ENCODE assay signal across 12 cellular contexts in the genomic region with DNA sequence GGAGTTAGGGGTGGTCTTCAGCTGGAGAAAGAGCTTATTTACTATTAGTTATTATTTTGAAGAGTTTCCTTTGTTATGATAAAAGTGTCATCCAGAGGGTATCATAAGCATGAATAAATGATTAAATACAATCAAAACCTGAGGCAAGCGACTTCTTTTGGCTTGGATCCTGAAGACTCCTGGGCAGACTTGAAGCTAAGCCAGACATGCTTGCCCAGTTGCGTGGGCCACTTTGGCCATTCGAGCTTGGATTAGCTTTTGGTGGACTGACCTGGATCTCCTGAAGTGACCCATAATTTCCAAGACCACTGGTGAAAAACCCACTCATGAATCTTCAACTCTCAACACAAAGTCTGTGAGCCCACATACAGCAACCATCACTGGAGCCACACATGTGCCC.
"Had no signal": no experiment of that assay in that cellular context is flagged by ENCODE, and none has a peak within 500 bp of the region (broad histone marks: within the 10 kb centered on the region; RNA-seq: fewer than 3 reads in every experiment).

No MANE protein-coding gene starts in this region.

- H3K36me3 ChIP-seq: cardiac muscle cell, esophagus squamous epithelium had no signal

- H3K27ac ChIP-seq: cardiac muscle cell had no signal

- H3K4me3 ChIP-seq: cardiac muscle cell, esophagus squamous epithelium, lung had no signal

- H3K27me3 ChIP-seq: esophagus squamous epithelium had no signal

- DNase-seq: activated CD4-positive, alpha-beta T cell treated with anti-CD3 and anti-CD28 coated beads, Interleukin-2, amount 50 U/mL, for 48 hours; activated naive CD8-positive, alpha-beta T cell treated with anti-CD3 and anti-CD28 coated beads for 36 hours; activated T-cell treated with anti-CD3 and anti-CD28 coated beads for 4 hours; amniotic stem cell; effector memory CD8-positive, alpha-beta T cell; esophagus squamous epithelium; left cardiac atrium; small intestine; stimulated activated CD4-positive, alpha-beta T cell treated with anti-CD3 and anti-CD28 coated beads, Interleukin-4, amount 100 ng/mL, for 4 hours; SW 1271 had no signal

- H3K9me3 ChIP-seq: esophagus squamous epithelium had no signal
